20 cellular contexts compared by ENCODE assay signal in the genomic region with DNA sequence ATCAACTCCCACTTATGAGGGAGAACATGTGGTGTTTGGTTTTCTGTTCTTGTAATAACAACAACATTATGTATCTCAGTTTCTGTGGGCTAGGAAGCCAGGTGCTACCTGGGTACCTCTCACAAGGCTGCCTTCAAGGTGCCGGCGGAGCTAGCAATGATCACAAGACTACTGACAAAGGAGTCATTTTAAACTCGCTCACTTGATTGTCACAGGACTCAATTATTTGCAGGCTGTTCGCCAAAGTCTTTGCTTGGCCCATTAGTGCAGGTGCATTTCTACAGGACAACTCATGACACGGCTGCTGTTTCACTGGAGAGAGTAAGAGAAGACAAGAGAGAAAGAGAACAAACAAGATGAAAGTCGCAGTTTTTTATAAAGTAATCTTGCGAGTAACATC.
"Had no signal": no experiment of that assay in that cellular context is flagged by ENCODE, and none has a peak within 500 bp of the region (broad histone marks: within the 10 kb centered on the region; RNA-seq: fewer than 3 reads in every experiment).

No MANE protein-coding gene starts in this region.

- H3K36me3 ChIP-seq: esophagus squamous epithelium, lower lobe of right lung, sigmoid colon, tibial nerve, upper lobe of left lung had no signal

- H3K27me3 ChIP-seq: esophagus squamous epithelium, sigmoid colon, testis, tibial nerve, upper lobe of left lung had no signal

- H3K4me3 ChIP-seq: esophagus squamous epithelium, lower lobe of right lung, psoas muscle, sigmoid colon, testis, tibial nerve, upper lobe of left lung had no signal

- ATAC-seq: effector memory CD8-positive, alpha-beta T cell; left ventricle myocardium superior; lower lobe of right lung; naive thymus-derived CD8-positive, alpha-beta T cell; psoas muscle; right cardiac atrium; stimulated activated effector memory CD8-positive, alpha-beta T cell treated with anti-CD3 and anti-CD28 coated beads, Interleukin-12 subunit alpha, Interleukin-12 subunit beta, amount 100 ng/mL, for 72 hours had no signal

- H3K27ac ChIP-seq: esophagus squamous epithelium, lower lobe of right lung, psoas muscle, sigmoid colon, testis, tibial nerve, upper lobe of left lung had no signal

- DNase-seq: cortex of kidney; effector memory CD8-positive, alpha-beta T cell; erythroblast; esophagus squamous epithelium; left ventricle myocardium superior; lower lobe of right lung; naive thymus-derived CD8-positive, alpha-beta T cell; nephron progenitor cell; nucleus accumbens; psoas muscle; right cardiac atrium; sigmoid colon; stimulated activated CD4-positive, alpha-beta T cell treated with anti-CD3 and anti-CD28 coated beads, Interleukin-2, amount 100 ng/mL, for 24 hours; stimulated activated CD4-positive, alpha-beta T cell treated with anti-CD3 and anti-CD28 coated beads, Interleukin-4, amount 100 ng/mL, for 24 hours; stimulated activated naive CD4-positive, alpha-beta T cell treated with Interleukin-2 at 50 U/mL for 16 hours; substantia nigra; testis; upper lobe of left lung had no signal

- H3K4me1 ChIP-seq: esophagus squamous epithelium, lower lobe of right lung, psoas muscle, sigmoid colon, testis, tibial nerve, upper lobe of left lung had no signal

- H3K9me3 ChIP-seq: esophagus squamous epithelium, lower lobe of right lung, psoas muscle, sigmoid colon, testis, tibial nerve, upper lobe of left lung had no signal
